ENCODE assay signal across 19 cellular contexts in genomic region chr17:81068411-81068810, GRCh38. TPM values are rescaled to one million over a fixed set of nuclear protein-coding genes. Genes with fewer than 3 reads are reported as not detected.
DNase-seq lines count a peak whose midpoint lies in the region; ATAC-seq and TF ChIP-seq lines count a peak whose summit lies in the region.
"Had no signal": no experiment of that assay in that cellular context is flagged by ENCODE, and none has a peak within 500 bp of the region (broad histone marks: within the 10 kb centered on the region; RNA-seq: fewer than 3 reads in every experiment).

No MANE protein-coding gene starts in this region.

- CTCF ChIA-PET in HEK293 (lab: Yijun Ruan, JAX) = no interaction called here
- CTCF ChIA-PET in activated CD4-positive, alpha-beta memory T cell treated with anti-CD3 and anti-CD28 coated beads for 36 hours (lab: Charles Lee) = no interaction called here

- POLR2A ChIA-PET in HEK293 (lab: Yijun Ruan, JAX) = no interaction called here
- POLR2A ChIA-PET in activated CD4-positive, alpha-beta memory T cell treated with anti-CD3 and anti-CD28 coated beads for 36 hours (lab: Charles Lee) = no interaction called here

- no peaks in the 10 kb centered on the region for H3K27me3 Mint-ChIP-seq in activated CD4-positive, alpha-beta memory T cell treated with anti-CD3 and anti-CD28 coated beads for 36 hours
- no peaks in the 10 kb centered on the region for H3K27me3 Mint-ChIP-seq in activated T-helper 2 cell treated with anti-CD3 and anti-CD28 coated beads, Interferon-gamma antibody, Interleukin-2, Interleukin-4, amounts not matched to agents 10 μg/mL and 5 μg/mL and 100 μg/mL, durations not matched to agents 14 hours and 24 hours and 36 hours (ENCODE audit: low read depth)
- H3K27me3 Mint-ChIP-seq: B cell had no signal

- H3K9me3 Mint-ChIP-seq in activated CD4-positive, alpha-beta memory T cell treated with anti-CD3 and anti-CD28 coated beads for 36 hours = no peaks in the 10 kb centered on the region
- no peaks in the 10 kb centered on the region for H3K9me3 Mint-ChIP-seq in activated T-helper 2 cell treated with anti-CD3 and anti-CD28 coated beads, Interferon-gamma antibody, Interleukin-2, Interleukin-4, amounts not matched to agents 10 μg/mL and 5 μg/mL and 100 μg/mL, durations not matched to agents 14 hours and 24 hours and 36 hours
- H3K9me3 Mint-ChIP-seq: CD8-positive, alpha-beta T cell; HFFc6 had no signal

- H3K4me3 ChIP-seq in HEK293 (ENCODE audit: low read depth, low read length) = no peak overlapping the region
- H3K4me3 ChIP-seq in WERI-Rb-1 (ENCODE audit: low read depth, low read length) = no peak overlapping the region
- H3K4me3 ChIP-seq: HAP-1 had no signal

- DNase-seq in WERI-Rb-1 (no peak), retina (peak; percentile 14), erythroblast (lab: John Stamatoyannopoulos, UW) (no peak)
- no peak for DNase-seq in activated CD4-positive, alpha-beta memory T cell treated with anti-CD3 and anti-CD28 coated beads for 36 hours
- DNase-seq in activated T-helper 2 cell treated with anti-CD3 and anti-CD28 coated beads, Interferon-gamma antibody, Interleukin-2, Interleukin-4, amounts not matched to agents 10 μg/mL and 5 μg/mL and 100 μg/mL, durations not matched to agents 14 hours and 24 hours and 36 hours (ENCODE audit: low spot score) = no peak
- DNase-seq: CD8-positive, alpha-beta T cell; COR-L47; DMS153; DMS79 treated with DMSO at 0.1 percent for 48 hours; EL; GOT3; HFFc6; IMR-90 had no signal

- no peaks in the 10 kb centered on the region for H3K36me3 Mint-ChIP-seq in activated CD4-positive, alpha-beta memory T cell treated with anti-CD3 and anti-CD28 coated beads for 36 hours
- H3K36me3 Mint-ChIP-seq in activated T-helper 2 cell treated with anti-CD3 and anti-CD28 coated beads, Interferon-gamma antibody, Interleukin-2, Interleukin-4, amounts not matched to agents 10 μg/mL and 5 μg/mL and 100 μg/mL, durations not matched to agents 14 hours and 24 hours and 36 hours (ENCODE audit: low read depth) = no peaks in the 10 kb centered on the region
- H3K36me3 Mint-ChIP-seq: CD8-positive, alpha-beta T cell had no signal

- H3K27ac Mint-ChIP-seq in activated CD4-positive, alpha-beta memory T cell treated with anti-CD3 and anti-CD28 coated beads for 36 hours = no peak overlapping the region
- no peak overlapping the region for H3K27ac Mint-ChIP-seq in activated T-helper 2 cell treated with anti-CD3 and anti-CD28 coated beads, Interferon-gamma antibody, Interleukin-2, Interleukin-4, amounts not matched to agents 10 μg/mL and 5 μg/mL and 100 μg/mL, durations not matched to agents 14 hours and 24 hours and 36 hours
- H3K27ac Mint-ChIP-seq: B cell; CD8-positive, alpha-beta T cell; HFFc6 had no signal

- ATAC-seq in GM19467 (IDR thresholded peaks at IDR 0.05; ENCODE audit: unreplicated experiment) = no peak
- ATAC-seq: CD8-positive, alpha-beta T cell had no signal

- H3K27ac ChIP-seq in HEK293 (ENCODE audit: extremely low read depth, low read depth, low read length) = no peak overlapping the region
- H3K27ac ChIP-seq in WERI-Rb-1 = peak overlapping the region; percentile 91
- H3K27ac ChIP-seq in layer of hippocampus (ENCODE audit: low read depth, low read length) = peak overlapping the region; percentile 8
- H3K27ac ChIP-seq: C4-2B had no signal

- peaks cover 2% of the 10 kb centered on the region for H3K4me1 Mint-ChIP-seq in activated CD4-positive, alpha-beta memory T cell treated with anti-CD3 and anti-CD28 coated beads for 36 hours (ENCODE audit: low read depth)
- no peaks in the 10 kb centered on the region for H3K4me1 Mint-ChIP-seq in activated T-helper 2 cell treated with anti-CD3 and anti-CD28 coated beads, Interferon-gamma antibody, Interleukin-2, Interleukin-4, amounts not matched to agents 10 μg/mL and 5 μg/mL and 100 μg/mL, durations not matched to agents 14 hours and 24 hours and 36 hours (ENCODE audit: low read depth)
- H3K4me1 Mint-ChIP-seq: B cell had no signal

- no peak overlapping the region for H3K4me3 Mint-ChIP-seq in activated CD4-positive, alpha-beta memory T cell treated with anti-CD3 and anti-CD28 coated beads for 36 hours
- no peak overlapping the region for H3K4me3 Mint-ChIP-seq in activated T-helper 2 cell treated with anti-CD3 and anti-CD28 coated beads, Interferon-gamma antibody, Interleukin-2, Interleukin-4, amounts not matched to agents 10 μg/mL and 5 μg/mL and 100 μg/mL, durations not matched to agents 14 hours and 24 hours and 36 hours (ENCODE audit: low read depth)
- H3K4me3 Mint-ChIP-seq: B cell; CD8-positive, alpha-beta T cell; HFFc6 had no signal

- intact Hi-C loops in activated CD4-positive, alpha-beta memory T cell treated with anti-CD3 and anti-CD28 coated beads for 36 hours (cut with micrococcal nuclease) = no loop called here
- intact Hi-C loops in activated T-helper 2 cell treated with anti-CD3 and anti-CD28 coated beads, Interferon-gamma antibody, Interleukin-2, Interleukin-4, amounts not matched to agents 10 μg/mL and 5 μg/mL and 100 μg/mL, durations not matched to agents 14 hours and 24 hours and 36 hours (cut with micrococcal nuclease) = no loop called here

- H3K27me3 ChIP-seq in WERI-Rb-1 (ENCODE audit: insufficient read depth, low read depth, severe bottlenecking) (no peaks in the 10 kb centered on the region), layer of hippocampus (ENCODE audit: control insufficient read depth, insufficient read depth, low read length) (no peaks in the 10 kb centered on the region)

- no peak for TF ChIP-seq CTCF in HEK293 (tag by site-specific recombination; IDR thresholded peaks at IDR 0.05)
- no peak for TF ChIP-seq CTCF in WERI-Rb-1 (IDR thresholded peaks at IDR 0.05; ENCODE audit: low read depth, low read length)

- H3K36me3 ChIP-seq in HEK293 (ENCODE audit: control insufficient read depth in 2 of 2, insufficient read depth in 1 of 2, low read length in 2 of 2) (peaks cover 0 to 11% of the 10 kb centered on the region in 2 experiments; a peak in 1 of 3 replicates), WERI-Rb-1 (peaks cover 76% of the 10 kb centered on the region)

- H3K9me3 ChIP-seq in HEK293 (ENCODE audit: control insufficient read depth, insufficient read depth, low read depth, low read length) (no peaks in the 10 kb centered on the region), WERI-Rb-1 (ENCODE audit: severe bottlenecking) (no peaks in the 10 kb centered on the region)
- H3K9me3 ChIP-seq: HAP-1 had no signal

- no peak for TF ChIP-seq POLR2A in erythroblast (IDR thresholded peaks at IDR 0.05; ENCODE audit: low read length)

- H3K4me1 ChIP-seq in HEK293 (ENCODE audit: control insufficient read depth, insufficient read depth, low read length) = no peaks in the 10 kb centered on the region
- H3K4me1 ChIP-seq: HAP-1 had no signal

TF ChIP-seq in HEK293, 187 proteins besides CTCF, POLR2A, EP300 and RAD21 (continues in another document):
- TF ChIP-seq ZNF776 (tag by site-specific recombination; IDR thresholded peaks at IDR 0.05; ENCODE audit: borderline replicate concordance) = no peak
- TF ChIP-seq ZNF280C (tag by site-specific recombination; IDR thresholded peaks at IDR 0.05) = no peak
- no peak for TF ChIP-seq ZBTB1 (tag by site-specific recombination; IDR thresholded peaks at IDR 0.05)
- TF ChIP-seq REST (tag by site-specific recombination; IDR thresholded peaks at IDR 0.05) = peak; percentile 57; the same call in 1 of the 2 replicates

RNA-seq across cellular contexts. Expression of gene BAIAP2, which starts 33.5 kb away (rescaled TPM):
- 1 to 10 TPM; 3.3 to 3.6 TPM for total RNA-seq in activated CD4-positive, alpha-beta memory T cell treated with anti-CD3 and anti-CD28 coated beads for 36 hours
- 5.3 TPM in 2 replicates for total RNA-seq in activated T-helper 2 cell treated with anti-CD3 and anti-CD28 coated beads, Interferon-gamma antibody, Interleukin-2, Interleukin-4, amounts not matched to agents 10 μg/mL and 5 μg/mL and 100 μg/mL, durations not matched to agents 14 hours and 24 hours and 36 hours
